11 cellular contexts compared by ENCODE assay signal in genomic region chrX:92232182-92232581, GRCh38.
A peak's percentile ranks its signal among the peaks of the same experiment; 100 is the strongest.
DNase-seq lines count a peak whose midpoint lies in the region; ATAC-seq and TF ChIP-seq lines count a peak whose summit lies in the region.
"Had no signal": no experiment of that assay in that cellular context is flagged by ENCODE, and none has a peak within 500 bp of the region (broad histone marks: within the 10 kb centered on the region; RNA-seq: fewer than 3 reads in every experiment).

No MANE protein-coding gene starts in this region.

- no peak overlapping the region for H3K4me3 ChIP-seq in OCI-LY3 (ENCODE audit: low read length)
- H3K4me3 ChIP-seq in fibroblast of lung (replicated peaks in 1 of 4; ENCODE audit: control extremely low read depth in 1 of 4, insufficient read depth in 1 of 4, low read depth in 3 of 4, low read length in 4 of 4) = no peak overlapping the region
- no peak overlapping the region for H3K4me3 ChIP-seq in tibial artery
- H3K4me3 ChIP-seq: BLaER1 treated with 17β-estradiol and CSF1 and Interleukin-3, amounts not matched to agents 10 nM and 100 nM had no signal

- no peak overlapping the region for H3K27ac ChIP-seq in OCI-LY3 (ENCODE audit: low read length)
- no peak overlapping the region for H3K27ac ChIP-seq in fibroblast of lung (ENCODE audit: insufficient read depth, low read length)
- no peak overlapping the region for H3K27ac ChIP-seq in tibial artery
- H3K27ac ChIP-seq: BLaER1 treated with 17β-estradiol and CSF1 and Interleukin-3, amounts not matched to agents 10 nM and 100 nM had no signal

- H4K20me1 ChIP-seq in OCI-LY3 (ENCODE audit: insufficient read depth, low read length) = no peaks in the 10 kb centered on the region
- no peaks in the 10 kb centered on the region for H4K20me1 ChIP-seq in fibroblast of lung (ENCODE audit: control insufficient read depth, extremely low read depth, insufficient read depth, low read length)
- H4K20me1 ChIP-seq: BLaER1 treated with 17β-estradiol and CSF1 and Interleukin-3, amounts not matched to agents 10 nM and 100 nM had no signal

- H2AFZ ChIP-seq in OCI-LY3 (ENCODE audit: low read depth, low read length) (no peak overlapping the region), fibroblast of lung (ENCODE audit: low read length) (no peak overlapping the region)

- no peaks in the 10 kb centered on the region for H3K79me2 ChIP-seq in OCI-LY3 (ENCODE audit: low read length)
- H3K79me2 ChIP-seq in fibroblast of lung (ENCODE audit: control insufficient read depth, insufficient read depth, low read length) = no peaks in the 10 kb centered on the region

- peak; percentile 4 for DNase-seq in SIG-M5 treated with dmso at 0.1 percent for 504 hours (lab: John Stamatoyannopoulos, UW; ENCODE audit: unreplicated experiment)
- no peak for DNase-seq in SIG-M5 (lab: John Stamatoyannopoulos, UW)
- peak; percentile 2 to 24 for DNase-seq in fibroblast of lung (ENCODE audit: low read depth in 2 of 2)
- DNase-seq in tibial artery = no peak
- DNase-seq in activated naive CD4-positive, alpha-beta T cell treated with Interleukin-2 at 50 U/mL for 16 hours = no peak

- TF ChIP-seq CTCF in OCI-LY3 (IDR thresholded peaks at IDR 0.05; ENCODE audit: low read depth, low read length) (peak; percentile 56), fibroblast of lung (conservative IDR thresholded peaks at IDR 0.05 in 1 of 2, IDR thresholded peaks at IDR 0.05 in 1 of 2; ENCODE audit: low read depth in 1 of 2, low read length in 2 of 2) (peak; percentile 19 to 47), tibial artery (IDR thresholded peaks at IDR 0.05) (peak; percentile 23 to 29)

- intact Hi-C loops in tibial artery (cut with DNase I; ENCODE audit: low total_unique reads) = no loop called here

- H3K36me3 ChIP-seq in OCI-LY3 (replicated peaks; ENCODE audit: low read depth, low read length) (no peaks in the 10 kb centered on the region), fibroblast of lung (ENCODE audit: control insufficient read depth, insufficient read depth, low read length) (no peaks in the 10 kb centered on the region), tibial artery (no peaks in the 10 kb centered on the region)
- H3K36me3 ChIP-seq: BLaER1 treated with 17β-estradiol and CSF1 and Interleukin-3, amounts not matched to agents 10 nM and 100 nM had no signal

- H3K4me2 ChIP-seq in OCI-LY3 (ENCODE audit: low read length) (no peak overlapping the region), fibroblast of lung (ENCODE audit: extremely low read depth, insufficient read depth, low read length) (no peak overlapping the region)
- H3K4me2 ChIP-seq: BLaER1 treated with 17β-estradiol and CSF1 and Interleukin-3, amounts not matched to agents 10 nM and 100 nM had no signal

- H3K9me3 ChIP-seq in OCI-LY3 (ENCODE audit: insufficient read depth, low read length) (no peaks in the 10 kb centered on the region), fibroblast of lung (ENCODE audit: control insufficient read depth, insufficient read depth, low read depth, low read length) (no peaks in the 10 kb centered on the region), tibial artery (no peaks in the 10 kb centered on the region)
- H3K9me3 ChIP-seq: BLaER1 treated with 17β-estradiol and CSF1 and Interleukin-3, amounts not matched to agents 10 nM and 100 nM had no signal

- H3K27me3 ChIP-seq in OCI-LY3 (ENCODE audit: low read depth, low read length) = no peaks in the 10 kb centered on the region
- no peaks in the 10 kb centered on the region for H3K27me3 ChIP-seq in fibroblast of lung (ENCODE audit: control insufficient read depth, insufficient read depth, low read length)
- no peaks in the 10 kb centered on the region for H3K27me3 ChIP-seq in tibial artery

- no peaks in the 10 kb centered on the region for H3K4me1 ChIP-seq in OCI-LY3 (ENCODE audit: low read length)
- H3K4me1 ChIP-seq in fibroblast of lung (ENCODE audit: control insufficient read depth, extremely low read depth, insufficient read depth, low read length) = no peaks in the 10 kb centered on the region
- H3K4me1 ChIP-seq in tibial artery = no peaks in the 10 kb centered on the region
- H3K4me1 ChIP-seq: BLaER1 treated with 17β-estradiol and CSF1 and Interleukin-3, amounts not matched to agents 10 nM and 100 nM had no signal

- no peak for ATAC-seq in GM18517 (IDR thresholded peaks at IDR 0.05; ENCODE audit: unreplicated experiment)
- ATAC-seq in GM21723 (IDR thresholded peaks at IDR 0.05; ENCODE audit: unreplicated experiment) = no peak
- ATAC-seq: sciatic nerve; stimulated activated memory B cell treated with anti-CD40 and anti-IgM and Interleukin-4, amounts not matched to agents 10 μg/mL and 1 μg/mL and 100 μg/mL, for 72 hours had no signal

- H3K9ac ChIP-seq in OCI-LY3 (ENCODE audit: low read length) = no peak overlapping the region
- H3K9ac ChIP-seq in fibroblast of lung (ENCODE audit: insufficient read depth, low read length) = no peak overlapping the region
- H3K9ac ChIP-seq: BLaER1 treated with 17β-estradiol and CSF1 and Interleukin-3, amounts not matched to agents 10 nM and 100 nM had no signal

Comparison
In these comparisons a context has a peak if more than half of its experiments do, and no peak if none do; other contexts are left out.
1. DNase-seq: peak in SIG-M5 treated with dmso at 0.1 percent for 504 hours (single experiment) and fibroblast of lung (2 of 2); none in SIG-M5 (single experiment), tibial artery (0 of 2) and activated naive CD4-positive, alpha-beta T cell treated with Interleukin-2 at 50 U/mL for 16 hours (single experiment).
2. Peak in every context shown above with its lines, with median percentiles within 50 percentile points of each other: CTCF ChIP-seq.